ENCODE assay signal across 28 cellular contexts in the genomic region with DNA sequence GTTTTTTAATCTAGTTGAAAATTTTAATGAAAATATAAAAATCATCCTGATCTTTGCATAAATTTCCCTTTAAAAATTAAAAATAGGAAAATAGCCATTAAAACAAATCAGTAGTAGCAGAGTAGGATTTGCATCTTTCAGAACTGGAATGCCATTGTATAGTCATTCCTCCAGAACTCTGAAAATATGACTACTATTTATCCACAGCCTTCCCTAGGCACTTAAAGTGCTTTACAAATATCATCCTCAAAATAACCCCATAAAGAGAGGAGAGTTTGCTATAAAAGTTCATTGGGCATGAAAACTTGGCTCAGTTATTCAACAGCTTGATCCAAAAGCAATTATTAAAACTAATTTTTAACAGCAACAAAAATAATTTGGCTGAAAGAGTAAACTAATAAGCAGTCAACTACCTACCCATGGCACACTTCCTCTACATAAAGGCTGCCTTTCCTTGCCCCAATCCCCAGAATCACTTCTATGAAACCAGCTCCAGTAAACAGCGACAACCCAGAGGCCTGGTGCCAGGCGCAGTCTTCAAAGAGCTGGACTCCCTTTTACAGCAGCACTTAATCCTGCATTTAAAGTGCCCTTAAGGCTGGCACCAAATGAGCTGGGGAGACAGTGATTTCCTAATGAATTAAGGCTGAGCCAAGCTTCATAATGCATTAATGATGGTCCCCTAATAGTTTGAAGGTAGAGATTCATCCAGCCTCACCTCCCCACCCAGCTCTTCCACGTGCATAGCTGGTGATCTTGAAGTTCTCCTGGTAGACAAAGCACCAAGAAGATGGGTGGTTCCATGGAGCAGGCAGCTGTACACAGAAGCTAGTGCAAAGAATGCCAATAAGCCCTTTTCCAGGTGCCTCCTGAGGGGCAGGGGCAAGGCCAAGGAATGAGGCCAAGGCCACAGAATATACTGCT. TPM values are rescaled to one million over a fixed set of nuclear protein-coding genes. Genes with fewer than 3 reads are reported as not detected.
DNase-seq lines count a peak whose midpoint lies in the region; ATAC-seq and TF ChIP-seq lines count a peak whose summit lies in the region.
"Had no signal": no experiment of that assay in that cellular context is flagged by ENCODE, and none has a peak within 500 bp of the region (broad histone marks: within the 10 kb centered on the region; RNA-seq: fewer than 3 reads in every experiment).

No MANE protein-coding gene starts in this region.

- H3K27me3 Mint-ChIP-seq in activated T-helper 17 cell treated with anti-CD3 and anti-CD28 coated beads, Interleukin-2, amount 50 U/mL, for 72 hours, result peaks cover 5% of the 10 kb centered on the region
- peaks cover 0 to 4% (median 3%) of the 10 kb centered on the region in 3 donors for H3K27me3 Mint-ChIP-seq in immature natural killer cell (ENCODE audit: low read depth in 3 of 3)
- H3K27me3 Mint-ChIP-seq: brain had no signal

- no peak overlapping the region for H3K27ac Mint-ChIP-seq in activated T-helper 17 cell treated with anti-CD3 and anti-CD28 coated beads, Interleukin-2, amount 50 U/mL, for 72 hours
- no peak overlapping the region for H3K27ac Mint-ChIP-seq in immature natural killer cell
- H3K27ac Mint-ChIP-seq: effector memory CD8-positive, alpha-beta T cell had no signal

- H3K4me1 ChIP-seq in left lung (no peaks in the 10 kb centered on the region), rectal smooth muscle tissue (ENCODE audit: control insufficient read depth, insufficient read depth, low read length) (peaks cover 55% of the 10 kb centered on the region)
- H3K4me1 ChIP-seq: BLaER1 treated with 17β-estradiol and CSF1 and Interleukin-3, amounts not matched to agents 10 nM and 100 nM; gastrocnemius medialis; HAP-1 had no signal

- intact Hi-C loops in left lung (cut with DNase I), result no loop called here

- peak; percentile 82 for ATAC-seq in left lung
- no peak for ATAC-seq in GM21528 (IDR thresholded peaks at IDR 0.05; ENCODE audit: low FRiP score, unreplicated experiment)
- ATAC-seq in HG03520 (IDR thresholded peaks at IDR 0.05; ENCODE audit: unreplicated experiment), result no peak
- ATAC-seq in activated T-helper 17 cell treated with anti-CD3 and anti-CD28 coated beads, Interleukin-2, amount 50 U/mL, for 72 hours (replicated peaks), result no peak
- ATAC-seq: effector memory CD8-positive, alpha-beta T cell; esophagus mucosa; gastrocnemius medialis; GM12878; HepG2; left lobe of liver had no signal

- no peak overlapping the region for H3K27ac ChIP-seq in left lung
- H3K27ac ChIP-seq in rectal smooth muscle tissue (ENCODE audit: low read depth, low read length), result peak overlapping the region; percentile 61
- H3K27ac ChIP-seq: BLaER1 treated with 17β-estradiol and CSF1 and Interleukin-3, amounts not matched to agents 10 nM and 100 nM; gastrocnemius medialis; HL-60; WERI-Rb-1 had no signal

- no peak overlapping the region for H3K4me3 ChIP-seq in LNCaP clone FGC (ENCODE audit: low read depth, low read length)
- H3K4me3 ChIP-seq in left lung, result no peak overlapping the region
- no peak overlapping the region for H3K4me3 ChIP-seq in rectal smooth muscle tissue (ENCODE audit: low read length)
- H3K4me3 ChIP-seq: BLaER1 treated with 17β-estradiol and CSF1 and Interleukin-3, amounts not matched to agents 10 nM and 100 nM; gastrocnemius medialis; GM12878; HAP-1 had no signal

- no peaks in the 10 kb centered on the region for H3K36me3 Mint-ChIP-seq in activated T-helper 17 cell treated with anti-CD3 and anti-CD28 coated beads, Interleukin-2, amount 50 U/mL, for 72 hours (ENCODE audit: low read depth)
- no peaks in the 10 kb centered on the region for H3K36me3 Mint-ChIP-seq in immature natural killer cell

- H3K9me3 Mint-ChIP-seq in activated T-helper 17 cell treated with anti-CD3 and anti-CD28 coated beads, Interleukin-2, amount 50 U/mL, for 72 hours, result no peaks in the 10 kb centered on the region
- no peaks in the 10 kb centered on the region for H3K9me3 Mint-ChIP-seq in immature natural killer cell
- H3K9me3 Mint-ChIP-seq: effector memory CD8-positive, alpha-beta T cell; neural crest cell had no signal

- no peak overlapping the region for H3K9ac ChIP-seq in rectal smooth muscle tissue (ENCODE audit: low read length)
- H3K9ac ChIP-seq: BLaER1 treated with 17β-estradiol and CSF1 and Interleukin-3, amounts not matched to agents 10 nM and 100 nM had no signal

- peak; percentile 80 for DNase-seq in DMS79 (lab: John Stamatoyannopoulos, UW)
- DNase-seq in LNCaP clone FGC (ENCODE audit: low read depth), result peak; percentile 36
- DNase-seq in left lung, result no peak
- no peak for DNase-seq in immature natural killer cell
- DNase-seq: activated CD4-positive, alpha-beta T cell treated with anti-CD3 and anti-CD28 coated beads, Interleukin-2, amount 50 U/mL, for 1 hour; activated gamma-delta T cell treated with Interleukin-2 at 50 U/mL for 16 hours; COR-L47; DND-41; effector memory CD8-positive, alpha-beta T cell; gastrocnemius medialis; hippocampal formation; NCI-H1092; NCI-H187; NCI-H226; WERI-Rb-1 had no signal

- H3K4me3 Mint-ChIP-seq in activated T-helper 17 cell treated with anti-CD3 and anti-CD28 coated beads, Interleukin-2, amount 50 U/mL, for 72 hours, result no peak overlapping the region
- no peak overlapping the region for H3K4me3 Mint-ChIP-seq in immature natural killer cell
- H3K4me3 Mint-ChIP-seq: brain; effector memory CD8-positive, alpha-beta T cell had no signal

- no peaks in the 10 kb centered on the region for H3K9me3 ChIP-seq in left lung
- H3K9me3 ChIP-seq: BLaER1 treated with 17β-estradiol and CSF1 and Interleukin-3, amounts not matched to agents 10 nM and 100 nM; gastrocnemius medialis; HAP-1 had no signal

- H3K36me3 ChIP-seq in left lung (no peaks in the 10 kb centered on the region), rectal smooth muscle tissue (ENCODE audit: control insufficient read depth, insufficient read depth, low read length) (no peaks in the 10 kb centered on the region)
- H3K36me3 ChIP-seq: gastrocnemius medialis, WERI-Rb-1 had no signal

- H3K4me1 Mint-ChIP-seq in activated T-helper 17 cell treated with anti-CD3 and anti-CD28 coated beads, Interleukin-2, amount 50 U/mL, for 72 hours, result no peaks in the 10 kb centered on the region
- H3K4me1 Mint-ChIP-seq in immature natural killer cell, result no peaks in the 10 kb centered on the region

- H3K27me3 ChIP-seq in left lung (no peaks in the 10 kb centered on the region), rectal smooth muscle tissue (ENCODE audit: control insufficient read depth, insufficient read depth, low read length) (no peaks in the 10 kb centered on the region)
- H3K27me3 ChIP-seq: BLaER1 treated with 17β-estradiol and CSF1 and Interleukin-3, amounts not matched to agents 10 nM and 100 nM; gastrocnemius medialis had no signal

- no peak for TF ChIP-seq CTCF in LNCaP clone FGC (IDR thresholded peaks at IDR 0.05; ENCODE audit: control insufficient read depth, extremely low read depth, insufficient read depth)
- TF ChIP-seq CTCF in left lung (IDR thresholded peaks at IDR 0.05), result no peak

RNA-seq across cellular contexts. Expression of gene LHFPL2, which starts 36.1 kb away (rescaled TPM):
- 10 to 100 TPM; 49.3 to 89.9 TPM for total RNA-seq in left lung
- under 1 TPM; 0.05 to 0.95 TPM for total RNA-seq in activated T-helper 17 cell treated with anti-CD3 and anti-CD28 coated beads, Interleukin-2, amount 50 U/mL, for 72 hours
- polyA plus RNA-seq in immature natural killer cell, result under 1 TPM in 2 of 3 donors, not detected in 1; 0.09 to 0.49 TPM

Comparison
In these comparisons a context has a peak if more than half of its experiments do, and no peak if none do; other contexts are left out.
1. DNase-seq: peak in DMS79 (single experiment) and LNCaP clone FGC (single experiment); none in left lung (0 of 2) and immature natural killer cell (0 of 3).
2. RNA of gene LHFPL2, which starts 36.1 kb away (total RNA-seq): 49.3 to 89.9 TPM in left lung; 0.05 to 0.95 TPM in activated T-helper 17 cell treated with anti-CD3 and anti-CD28 coated beads, Interleukin-2, amount 50 U/mL, for 72 hours; every median in the first group is over 10 times any median in the second.